In genomic region chr3:41328916-41329315, GRCh38 we compare ENCODE assay signal across 25 cellular contexts.
DNase-seq lines count a peak whose midpoint lies in the region; ATAC-seq and TF ChIP-seq lines count a peak whose summit lies in the region.
"Had no signal": no experiment of that assay in that cellular context is flagged by ENCODE, and none has a peak within 500 bp of the region (broad histone marks: within the 10 kb centered on the region; RNA-seq: fewer than 3 reads in every experiment).

No MANE protein-coding gene starts in this region.

- H3K36me3 ChIP-seq in adipocyte (ENCODE audit: control insufficient read depth, insufficient read depth, low read length, severe bottlenecking) (no peaks in the 10 kb centered on the region), parathyroid adenoma (ENCODE audit: control insufficient read depth, insufficient read depth, low read length) (no peaks in the 10 kb centered on the region), MG63 (no peaks in the 10 kb centered on the region)
- H3K36me3 ChIP-seq: suprapubic skin had no signal

- H3K4me1 ChIP-seq in adipocyte (ENCODE audit: control insufficient read depth, insufficient read depth, low read length) (peaks cover 28% of the 10 kb centered on the region), parathyroid adenoma (peaks cover 38% of the 10 kb centered on the region)

- TF ChIP-seq CTCF in parathyroid adenoma (IDR thresholded peaks at IDR 0.05): no peak
- no peak for TF ChIP-seq CTCF in Calu3 (IDR thresholded peaks at IDR 0.05; ENCODE audit: unreplicated experiment)

- no peak overlapping the region for H3K4me3 Mint-ChIP-seq in Calu3 (ENCODE audit: low read depth, unreplicated experiment)
- H3K4me3 Mint-ChIP-seq: activated CD4-positive, alpha-beta memory T cell treated with anti-CD3 and anti-CD28 coated beads for 36 hours; activated naive CD8-positive, alpha-beta T cell; brain; CD14-positive monocyte; memory B cell; naive B cell; stimulated activated naive B cell treated with anti-CD40 and anti-IgM and Interleukin-4, amounts not matched to agents 10 μg/mL and 1 μg/mL and 100 μg/mL, for 72 hours had no signal

- no peaks in the 10 kb centered on the region for H3K9me3 Mint-ChIP-seq in Calu3 (ENCODE audit: low read depth, unreplicated experiment)
- H3K9me3 Mint-ChIP-seq: activated CD4-positive, alpha-beta memory T cell treated with anti-CD3 and anti-CD28 coated beads for 36 hours; activated T-helper 2 cell treated with anti-CD3 and anti-CD28 coated beads, Interferon-gamma antibody, Interleukin-2, Interleukin-4, amounts not matched to agents 10 μg/mL and 5 μg/mL and 100 μg/mL, durations not matched to agents 14 hours and 24 hours and 36 hours; brain; memory B cell; naive B cell; stimulated activated naive B cell treated with anti-CD40 and anti-IgM and Interleukin-4, amounts not matched to agents 10 μg/mL and 1 μg/mL and 100 μg/mL, for 72 hours had no signal

- H3K36me3 Mint-ChIP-seq in Calu3 (ENCODE audit: insufficient read depth, unreplicated experiment): no peaks in the 10 kb centered on the region
- H3K36me3 Mint-ChIP-seq: activated CD4-positive, alpha-beta memory T cell treated with anti-CD3 and anti-CD28 coated beads for 36 hours; brain; CD14-positive monocyte; naive B cell had no signal

- H3K4me2 ChIP-seq in parathyroid adenoma (ENCODE audit: low read length): no peak overlapping the region

- no peak overlapping the region for H3K27ac Mint-ChIP-seq in Calu3 (ENCODE audit: unreplicated experiment)
- H3K27ac Mint-ChIP-seq: activated CD4-positive, alpha-beta memory T cell treated with anti-CD3 and anti-CD28 coated beads for 36 hours; activated naive CD8-positive, alpha-beta T cell; activated T-helper 2 cell treated with anti-CD3 and anti-CD28 coated beads, Interferon-gamma antibody, Interleukin-2, Interleukin-4, amounts not matched to agents 10 μg/mL and 5 μg/mL and 100 μg/mL, durations not matched to agents 14 hours and 24 hours and 36 hours; brain; memory B cell; naive B cell; stimulated activated naive B cell treated with anti-CD40 and anti-IgM and Interleukin-4, amounts not matched to agents 10 μg/mL and 1 μg/mL and 100 μg/mL, for 72 hours had no signal

- H3K9me3 ChIP-seq in adipocyte (ENCODE audit: control insufficient read depth, low read length): no peaks in the 10 kb centered on the region
- H3K9me3 ChIP-seq in parathyroid adenoma (ENCODE audit: control insufficient read depth, low read length): no peaks in the 10 kb centered on the region
- H3K9me3 ChIP-seq in MG63: no peaks in the 10 kb centered on the region
- H3K9me3 ChIP-seq: suprapubic skin had no signal

- peaks cover 15% of the 10 kb centered on the region for H3K4me1 Mint-ChIP-seq in Calu3 (ENCODE audit: low read depth, unreplicated experiment)
- H3K4me1 Mint-ChIP-seq: CD14-positive monocyte; memory B cell; stimulated activated naive B cell treated with anti-CD40 and anti-IgM and Interleukin-4, amounts not matched to agents 10 μg/mL and 1 μg/mL and 100 μg/mL, for 72 hours had no signal

- no TSS peak for BruUV-seq in Calu3 (replicated peaks; lab: Mats Ljungman, UMichigan)

- H3K9ac ChIP-seq in adipocyte (ENCODE audit: low read length) (no peak overlapping the region), parathyroid adenoma (no peak overlapping the region)

- no peak overlapping the region for H3K4me3 ChIP-seq in adipocyte (ENCODE audit: low read length)
- no peak overlapping the region for H3K4me3 ChIP-seq in parathyroid adenoma (ENCODE audit: low read depth, low read length)
- no peak overlapping the region for H3K4me3 ChIP-seq in MG63
- H3K4me3 ChIP-seq: suprapubic skin had no signal

- no peak overlapping the region for H3K27ac ChIP-seq in parathyroid adenoma
- H3K27ac ChIP-seq: suprapubic skin had no signal

- no peaks in the 10 kb centered on the region for H3K27me3 Mint-ChIP-seq in Calu3 (ENCODE audit: unreplicated experiment)
- H3K27me3 Mint-ChIP-seq: activated CD4-positive, alpha-beta memory T cell treated with anti-CD3 and anti-CD28 coated beads for 36 hours; activated naive CD8-positive, alpha-beta T cell; brain; memory B cell; naive B cell; stimulated activated naive B cell treated with anti-CD40 and anti-IgM and Interleukin-4, amounts not matched to agents 10 μg/mL and 1 μg/mL and 100 μg/mL, for 72 hours had no signal

- no peaks in the 10 kb centered on the region for H3K79me2 ChIP-seq in parathyroid adenoma

- intact Hi-C loops in Calu3 (cut with micrococcal nuclease; ENCODE audit: unreplicated experiment): no loop called here

- peak; percentile 56 for DNase-seq in HCEC 1CT
- DNase-seq in adipocyte (ENCODE audit: low read depth): peak; percentile 30
- peak; percentile 20 for DNase-seq in fibroblast of peridontal ligament (ENCODE audit: extremely low read depth)
- no peak for DNase-seq in MG63
- DNase-seq in Calu3: no peak
- no peak for DNase-seq in iPS-NIHi11 (ENCODE audit: low spot score)
- DNase-seq: activated CD4-positive, alpha-beta memory T cell treated with anti-CD3 and anti-CD28 coated beads for 36 hours; effector memory CD4-positive, alpha-beta T cell; KG1; naive B cell; NCI-H146; Right ventricle myocardium superior; stimulated activated CD4-positive, alpha-beta T cell treated with anti-CD3 and anti-CD28 coated beads, Interleukin-4, amount 100 ng/mL, for 1 hour; stimulated activated naive B cell treated with anti-CD40 and anti-IgM and Interleukin-4, amounts not matched to agents 10 μg/mL and 1 μg/mL and 100 μg/mL, for 72 hours; SW 1271 had no signal

- CTCF ChIA-PET in Calu3 (lab: Charles Lee): no interaction called here

- H3K27me3 ChIP-seq in adipocyte (replicated peaks; ENCODE audit: control insufficient read depth, insufficient read depth, low read length): no peaks in the 10 kb centered on the region
- H3K27me3 ChIP-seq in parathyroid adenoma (ENCODE audit: control insufficient read depth, insufficient read depth, low read length): no peaks in the 10 kb centered on the region
- no peaks in the 10 kb centered on the region for H3K27me3 ChIP-seq in MG63
- H3K27me3 ChIP-seq: suprapubic skin had no signal

- H2AFZ ChIP-seq in parathyroid adenoma: peak overlapping the region; percentile 18

- ATAC-seq in HG03175 (IDR thresholded peaks at IDR 0.05; ENCODE audit: unreplicated experiment): no peak
- ATAC-seq: activated CD4-positive, CD25-positive, alpha-beta regulatory T cell treated with anti-CD3 and anti-CD28 coated beads, Interleukin-2, amount 50 U/mL, for 24 hours; esophagus mucosa; stimulated activated naive B cell treated with anti-CD40 and anti-IgM and Interleukin-4, amounts not matched to agents 10 μg/mL and 1 μg/mL and 100 μg/mL, for 72 hours had no signal

Comparison
In these comparisons a context has a peak if more than half of its experiments do, and no peak if none do; other contexts are left out.
1. DNase-seq: peak in HCEC 1CT (single experiment), adipocyte (single experiment) and fibroblast of peridontal ligament (single experiment); none in MG63 (single experiment), Calu3 (single experiment) and iPS-NIHi11 (single experiment).